Comparison of ENCODE assay signal across 10 cellular contexts in genomic region chr4:1745697-1746096, GRCh38. TPM values are rescaled to one million over a fixed set of nuclear protein-coding genes. Genes with fewer than 3 reads are reported as not detected.
"Had no signal": no experiment of that assay in that cellular context is flagged by ENCODE, and none has a peak within 500 bp of the region (broad histone marks: within the 10 kb centered on the region; RNA-seq: fewer than 3 reads in every experiment).

No MANE protein-coding gene starts in this region.

- FAIRE-seq: islet of Langerhans, pancreas, TTC549 had no signal

- H3K36me3 ChIP-seq: pancreas had no signal

- H3K4me1 ChIP-seq: pancreas, psoas muscle had no signal

- H3K9me3 ChIP-seq: heart left ventricle, pancreas, psoas muscle, right atrium auricular region, upper lobe of left lung had no signal

- H3K4me3 ChIP-seq: gastroesophageal sphincter, heart left ventricle, pancreas, psoas muscle, right atrium auricular region, upper lobe of left lung had no signal

- H3K27me3 ChIP-seq: pancreas, right atrium auricular region, upper lobe of left lung had no signal

- H3K27ac ChIP-seq: epithelial cell of prostate, gastroesophageal sphincter, heart left ventricle, psoas muscle, right atrium auricular region, upper lobe of left lung had no signal

RNA-seq across cellular contexts. Expression of gene FGFR3, which starts 47.4 kb away (rescaled TPM):
- total RNA-seq: natural killer cell treated with Interleukin-12 subunit alpha and Interleukin-12 subunit beta and Interleukin-15 and Interleukin-18, amount 100 ng/mL, for 72 hours had no signal
